In the genomic region with DNA sequence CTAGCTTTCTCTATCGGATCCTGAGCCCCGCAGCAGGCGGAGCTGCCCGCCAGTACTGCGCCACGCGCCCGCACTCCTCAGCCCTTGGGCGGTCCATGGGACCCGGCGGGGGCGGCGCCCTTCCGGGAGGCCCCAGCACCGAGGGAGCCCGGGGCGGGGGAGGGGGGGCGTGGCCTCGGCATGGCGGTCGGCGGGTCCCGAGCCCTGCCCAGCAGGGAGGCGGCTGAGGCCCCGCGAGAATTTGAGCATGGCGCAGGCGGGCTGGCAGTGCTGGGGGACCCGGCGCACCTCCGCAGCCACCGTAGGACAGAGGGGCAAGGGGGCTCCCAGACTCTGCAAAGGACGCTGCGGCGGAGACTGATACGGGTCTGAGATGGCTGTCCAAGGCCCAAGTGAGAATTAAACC, we compare ENCODE assay signal across 23 cellular contexts. TPM values are rescaled to one million over a fixed set of nuclear protein-coding genes. Genes with fewer than 3 reads are reported as not detected.
A peak's percentile ranks its signal among the peaks of the same experiment; 100 is the strongest.
DNase-seq lines count a peak whose midpoint lies in the region; ATAC-seq and TF ChIP-seq lines count a peak whose summit lies in the region.
"Had no signal": no experiment of that assay in that cellular context is flagged by ENCODE, and none has a peak within 500 bp of the region (broad histone marks: within the 10 kb centered on the region; RNA-seq: fewer than 3 reads in every experiment).

No MANE protein-coding gene starts in this region.

- no peaks in the 10 kb centered on the region for H3K36me3 ChIP-seq in right atrium auricular region
- no peaks in the 10 kb centered on the region for H3K36me3 ChIP-seq in left ventricle myocardium inferior
- H3K36me3 ChIP-seq in lower lobe of right lung = no peaks in the 10 kb centered on the region
- no peaks in the 10 kb centered on the region for H3K36me3 ChIP-seq in A673 (ENCODE audit: insufficient read depth, low read length, poor library complexity, severe bottlenecking)
- H3K36me3 ChIP-seq: transverse colon had no signal

- H3K4me1 ChIP-seq in right atrium auricular region (peaks cover 0 to 42% of the 10 kb centered on the region in 2 donors), left ventricle myocardium inferior (peaks cover 39% of the 10 kb centered on the region), H9 (ENCODE audit: insufficient read depth, low read length) (no peaks in the 10 kb centered on the region), lower lobe of right lung (no peaks in the 10 kb centered on the region), A673 (ENCODE audit: insufficient read depth, low read length, poor library complexity, severe bottlenecking) (no peaks in the 10 kb centered on the region)
- H3K4me1 ChIP-seq: stomach had no signal

- no peak overlapping the region for H2BK20ac ChIP-seq in H9 (ENCODE audit: low read depth, low read length, poor library complexity, severe bottlenecking)

- no peak overlapping the region for H3K4ac ChIP-seq in H9 (ENCODE audit: low read depth, low read length)

- H2BK120ac ChIP-seq in H9 (ENCODE audit: low read depth, low read length, poor library complexity, severe bottlenecking) = no peak overlapping the region

- H3K4me1 Mint-ChIP-seq in H9 = no peaks in the 10 kb centered on the region; a peak in 1 of 4 replicates
- H3K4me1 Mint-ChIP-seq: activated CD4-positive, alpha-beta T cell treated with anti-CD3 and anti-CD28 coated beads, Interleukin-2, amount 10 ng/mL, durations not matched to agents 24 days and 14 days had no signal

- H3K9me3 ChIP-seq in right atrium auricular region = no peaks in the 10 kb centered on the region
- H3K9me3 ChIP-seq in left ventricle myocardium inferior (replicated peaks) = no peaks in the 10 kb centered on the region
- H3K9me3 ChIP-seq in H9 (ENCODE audit: control insufficient read depth, low read depth, low read length) = no peaks in the 10 kb centered on the region
- no peaks in the 10 kb centered on the region for H3K9me3 ChIP-seq in lower lobe of right lung
- H3K9me3 ChIP-seq in A673 (ENCODE audit: low read depth, low read length, poor library complexity, severe bottlenecking) = no peaks in the 10 kb centered on the region
- H3K9me3 ChIP-seq: stomach, transverse colon had no signal

- peak; percentile 56 for DNase-seq in right atrium auricular region (ENCODE audit: low spot score)
- no peak for DNase-seq in left ventricle myocardium inferior
- DNase-seq in H9 = peak; percentile 21
- DNase-seq in lower lobe of right lung = peak; percentile 47
- peak; percentile 51 for DNase-seq in ureter (ENCODE audit: low spot score)
- DNase-seq in A673 (ENCODE audit: low spot score) = no peak
- DNase-seq in NCI-H82 treated with DMSO at 0.1 percent for 48 hours (lab: John Stamatoyannopoulos, UW; ENCODE audit: unreplicated experiment) = no peak
- DNase-seq in COR-L47 (lab: John Stamatoyannopoulos, UW) = no peak
- DNase-seq: activated naive CD4-positive, alpha-beta T cell treated with anti-CD3 and anti-CD28 coated beads, Interleukin-2, amount 50 U/mL, for 16 hours; C1 segment of cervical spinal cord; Calu3; caudate nucleus; mesendoderm; NCI-H1048; NCI-H187; retina; stimulated activated CD4-positive, alpha-beta T cell treated with anti-CD3 and anti-CD28 coated beads, Interleukin-4, amount 100 ng/mL, for 24 hours; stomach; transverse colon had no signal

- H3K4me2 ChIP-seq in H9 (ENCODE audit: insufficient read depth, insufficient read length, low read length) = no peak overlapping the region

- H2AK5ac ChIP-seq in H9 (ENCODE audit: insufficient read length, low read length) = no peak overlapping the region

- peaks cover 10% of the 10 kb centered on the region for H3K27me3 Mint-ChIP-seq in H9 (ENCODE audit: low read depth)
- H3K27me3 Mint-ChIP-seq: activated CD4-positive, alpha-beta T cell treated with anti-CD3 and anti-CD28 coated beads, Interleukin-2, amount 10 ng/mL, durations not matched to agents 24 days and 14 days had no signal

- no peak overlapping the region for H3K4me3 ChIP-seq in right atrium auricular region
- no peak overlapping the region for H3K4me3 ChIP-seq in left ventricle myocardium inferior
- H3K4me3 ChIP-seq in lower lobe of right lung = no peak overlapping the region
- H3K4me3 ChIP-seq in A673 (ENCODE audit: low read depth, low read length, poor library complexity, severe bottlenecking) = no peak overlapping the region
- H3K4me3 ChIP-seq: stomach had no signal

- POLR2A ChIA-PET in A673 (lab: Charles Lee; ENCODE audit: low non-redundant PET) = no interaction called here

- H3K36me3 Mint-ChIP-seq in H9 (ENCODE audit: insufficient read depth in 1 of 3, low read depth in 3 of 3) = peaks cover 0 to 3% (median 2%) of the 10 kb centered on the region in 3 experiments; a peak in 4 of 7 replicates

- H3K56ac ChIP-seq in H9 (ENCODE audit: insufficient read length, low read depth, low read length) = no peak overlapping the region

- H3K27me3 ChIP-seq in right atrium auricular region (no peaks in the 10 kb centered on the region), left ventricle myocardium inferior (ENCODE audit: low read depth) (no peaks in the 10 kb centered on the region), H9 (ENCODE audit: insufficient read depth, low read length) (no peaks in the 10 kb centered on the region), lower lobe of right lung (ENCODE audit: low read depth) (no peaks in the 10 kb centered on the region), A673 (replicated peaks; ENCODE audit: insufficient read depth, low read depth, low read length, poor library complexity) (no peaks in the 10 kb centered on the region)
- H3K27me3 ChIP-seq: stomach, transverse colon had no signal

- no peak overlapping the region for H2AFZ ChIP-seq in H9 (ENCODE audit: low read length)

- no peaks in the 10 kb centered on the region for H4K20me1 ChIP-seq in H9 (ENCODE audit: control insufficient read depth, insufficient read depth, insufficient read length)

- no peak overlapping the region for H3K18ac ChIP-seq in H9 (ENCODE audit: insufficient read length, low read depth, low read length)

- intact Hi-C loops in left ventricle myocardium inferior (cut with micrococcal nuclease) = no loop called here
- intact Hi-C loops in lower lobe of right lung (cut with DNase I) = no loop called here
- intact Hi-C loops in A673 (cut with micrococcal nuclease; ENCODE audit: unreplicated experiment) = loop anchor here (5.0 kb wide), 1 partner anchor 95 kb away; no protein-coding TSS in a partner anchor

- H3K23me2 ChIP-seq in H9 (ENCODE audit: insufficient read length, low read depth, low read length, poor library complexity, severe bottlenecking) = no peaks in the 10 kb centered on the region

- no peak overlapping the region for H3K4me3 Mint-ChIP-seq in H9
- H3K4me3 Mint-ChIP-seq: activated CD4-positive, alpha-beta T cell treated with anti-CD3 and anti-CD28 coated beads, Interleukin-2, amount 10 ng/mL, durations not matched to agents 24 days and 14 days; dendritic cell treated with granulocyte-macrophage colony-stimulating factor and Interleukin-4, amounts not matched to agents 40 ng/mL and 50 ng/mL, for 4 days had no signal

- CTCF ChIA-PET in A673 (lab: Charles Lee) = no interaction called here

- H3K27ac ChIP-seq in right atrium auricular region (peak overlapping the region in 1 of 2 donors; percentile 1), left ventricle myocardium inferior (replicated peaks) (no peak overlapping the region), H9 (ENCODE audit: insufficient read length, low read depth, low read length) (no peak overlapping the region), lower lobe of right lung (no peak overlapping the region), A673 (ENCODE audit: low read depth, low read length, poor library complexity, severe bottlenecking) (no peak overlapping the region)
- H3K27ac ChIP-seq: HL-60, stomach had no signal

- H3K9ac ChIP-seq in H9 (ENCODE audit: extremely low read depth, insufficient read length, low read length) = no peak overlapping the region

- no peaks in the 10 kb centered on the region for H3K79me2 ChIP-seq in H9 (ENCODE audit: insufficient read depth, low read length)

- peaks cover 0 to 4% of the 10 kb centered on the region in 2 experiments; a peak in 2 of 5 replicates for H3K9me3 Mint-ChIP-seq in H9
- H3K9me3 Mint-ChIP-seq: activated CD4-positive, alpha-beta T cell treated with anti-CD3 and anti-CD28 coated beads, Interleukin-2, amount 10 ng/mL, durations not matched to agents 24 days and 14 days; dendritic cell treated with granulocyte-macrophage colony-stimulating factor and Interleukin-4, amounts not matched to agents 40 ng/mL and 50 ng/mL, for 4 days had no signal

- H2BK12ac ChIP-seq in H9 (ENCODE audit: insufficient read length, low read depth, low read length) = no peak overlapping the region

- H3K79me1 ChIP-seq in H9 (ENCODE audit: insufficient read depth, low read depth, low read length, poor library complexity, severe bottlenecking) = no peaks in the 10 kb centered on the region

- no peak overlapping the region for H4K5ac ChIP-seq in H9 (ENCODE audit: insufficient read length, low read depth, low read length)

- no peak for ATAC-seq in lower lobe of right lung
- ATAC-seq: left colon had no signal

- H3K23ac ChIP-seq in H9 (ENCODE audit: insufficient read length, low read depth, low read length) = no peak overlapping the region

- no CpG with 5 or more reads among the region's 36 CpGs for WGBS in H9 (ENCODE audit: extremely low coverage, insufficient read length, low lambda C conversion rate)

- H3K14ac ChIP-seq in H9 (ENCODE audit: insufficient read depth, low read length) = no peak overlapping the region

- H2BK5ac ChIP-seq in H9 (ENCODE audit: insufficient read length, low read length) = no peak overlapping the region

- no TSS peak for BruUV-seq in A673 (replicated peaks; lab: Mats Ljungman, UMichigan)

- no peak overlapping the region for H3K27ac Mint-ChIP-seq in H9
- H3K27ac Mint-ChIP-seq: activated CD4-positive, alpha-beta T cell treated with anti-CD3 and anti-CD28 coated beads, Interleukin-2, amount 10 ng/mL, durations not matched to agents 24 days and 14 days; dendritic cell treated with granulocyte-macrophage colony-stimulating factor and Interleukin-4, amounts not matched to agents 40 ng/mL and 50 ng/mL, for 4 days had no signal

- no peak overlapping the region for H3T11ph ChIP-seq in H9 (ENCODE audit: low read length)

- H4K8ac ChIP-seq in H9 (replicated peaks; ENCODE audit: insufficient read length, low read depth, low read length) = no peak overlapping the region

- TF ChIP-seq CTCF in right atrium auricular region (IDR thresholded peaks at IDR 0.05) (no peak), left ventricle myocardium inferior (IDR thresholded peaks at IDR 0.05; ENCODE audit: borderline replicate concordance) (no peak), H9 (conservative IDR thresholded peaks at IDR 0.05) (no peak), lower lobe of right lung (IDR thresholded peaks at IDR 0.05) (no peak), A673 (conservative IDR thresholded peaks at IDR 0.05; ENCODE audit: low read depth, low read length) (no peak)

- H4K91ac ChIP-seq in H9 (ENCODE audit: insufficient read length, low read depth, low read length) = no peak overlapping the region

- H2BK15ac ChIP-seq in H9 (ENCODE audit: low read depth, low read length) = no peak overlapping the region

RNA-seq across cellular contexts. Expression of a gene that starts 6.8 kb away (rescaled TPM):
- 1 to 10 TPM; 4.0 to 7.5 TPM for total RNA-seq in right atrium auricular region
- 13.4 TPM for total RNA-seq in left ventricle myocardium inferior
- 0.86 and 1.4 TPM in 2 replicates for total RNA-seq in H9 (2021)
- 14.9 TPM for total RNA-seq in lower lobe of right lung
- total RNA-seq in ureter = 15.6 TPM
- total RNA-seq in A673 (2021) = 1.3 and 1.6 TPM in 2 replicates
- total RNA-seq: activated CD4-positive, alpha-beta T cell treated with anti-CD3 and anti-CD28 coated beads, Interleukin-2, amount 10 ng/mL, durations not matched to agents 24 days and 14 days had no signal

Comparison
In these comparisons a context has a peak if more than half of its experiments do, and no peak if none do; other contexts are left out.
1. DNase-seq: peak in right atrium auricular region (single experiment), H9 (single experiment), lower lobe of right lung (single experiment) and ureter (single experiment); none in left ventricle myocardium inferior (single experiment), A673 (single experiment), NCI-H82 treated with DMSO at 0.1 percent for 48 hours (single experiment) and COR-L47 (single experiment).